ENCODE assay signal across 18 cellular contexts in the genomic region with DNA sequence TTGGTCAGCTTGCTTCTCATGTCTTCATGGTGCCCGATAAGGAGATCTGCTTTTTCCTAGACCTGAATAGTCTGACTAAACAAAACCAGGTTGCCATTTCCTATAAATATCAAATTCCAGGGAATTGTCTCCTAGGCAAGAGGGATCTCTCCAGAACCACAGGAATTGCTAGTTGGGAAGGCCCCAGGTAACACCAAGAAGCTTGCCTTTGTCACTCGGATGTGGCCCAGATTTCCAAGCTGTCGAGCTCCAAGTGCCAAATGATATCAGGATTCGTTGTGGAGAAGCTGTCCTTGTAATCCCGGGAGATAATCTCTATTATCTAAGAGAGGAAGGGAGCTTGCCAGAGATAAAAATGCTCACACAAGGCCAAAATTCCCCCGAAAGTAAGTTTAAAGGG.
"Had no signal": no experiment of that assay in that cellular context is flagged by ENCODE, and none has a peak within 500 bp of the region (broad histone marks: within the 10 kb centered on the region; RNA-seq: fewer than 3 reads in every experiment).

No MANE protein-coding gene starts in this region.

- FAIRE-seq: endothelial cell of umbilical vein had no signal

- H3K27ac ChIP-seq: breast epithelium, esophagus muscularis mucosa, gastroesophageal sphincter, heart left ventricle, spleen, upper lobe of right lung had no signal

- DNase-seq: activated CD4-positive, alpha-beta T cell treated with anti-CD3 and anti-CD28 coated beads, Interleukin-2, amount 50 U/mL, for 1 hour; activated CD8-positive, alpha-beta memory T cell treated with anti-CD3 and anti-CD28 coated beads, Interleukin-2, amount 50 U/mL, for 4 hours; activated naive CD4-positive, alpha-beta T cell treated with anti-CD3 and anti-CD28 coated beads, Interleukin-2, amount 10 ng/mL, durations not matched to agents 7 days and 5 days; activated naive CD8-positive, alpha-beta T cell treated with anti-CD3 and anti-CD28 coated beads, Interleukin-2, amount 50 U/mL, for 24 hours; activated T-cell treated with anti-CD3 and anti-CD28 coated beads, Interleukin-2, amount 50 U/mL, for 4 hours; anterior cingulate cortex; effector memory CD4-positive, alpha-beta T cell; heart left ventricle; kidney glomerular epithelial cell; left ventricle myocardium superior; occipital lobe; spleen; stimulated activated CD4-positive, alpha-beta T cell treated with anti-CD3 and anti-CD28 coated beads, Interleukin-4, amount 100 ng/mL, for 4 hours; upper lobe of right lung had no signal

- H3K36me3 ChIP-seq: breast epithelium, esophagus muscularis mucosa, gastroesophageal sphincter, heart left ventricle, spleen, upper lobe of right lung had no signal

- H3K27me3 ChIP-seq: breast epithelium, esophagus muscularis mucosa, gastroesophageal sphincter, upper lobe of right lung had no signal

- H3K4me3 ChIP-seq: breast epithelium, esophagus muscularis mucosa, gastroesophageal sphincter, heart left ventricle, spleen, upper lobe of right lung had no signal

- H3K4me1 ChIP-seq: breast epithelium, esophagus muscularis mucosa, gastroesophageal sphincter, upper lobe of right lung had no signal
